9 cellular contexts compared by ENCODE assay signal in genomic region chr3:132352556-132353143, GRCh38. TPM values are rescaled to one million over a fixed set of nuclear protein-coding genes. Genes with fewer than 3 reads are reported as not detected.
DNase-seq lines count a peak whose midpoint lies in the region; ATAC-seq and TF ChIP-seq lines count a peak whose summit lies in the region.
"Had no signal": no experiment of that assay in that cellular context is flagged by ENCODE, and none has a peak within 500 bp of the region (broad histone marks: within the 10 kb centered on the region; RNA-seq: fewer than 3 reads in every experiment).

No MANE protein-coding gene starts in this region.

- H3K4me3 ChIP-seq in RWPE2 (ENCODE audit: severe bottlenecking) (no peak overlapping the region), parathyroid adenoma (ENCODE audit: low read depth, low read length) (no peak overlapping the region), upper lobe of right lung (no peak overlapping the region)

- peak; percentile 78 for ATAC-seq in GM21619 (IDR thresholded peaks at IDR 0.05; ENCODE audit: unreplicated experiment)
- ATAC-seq in RWPE2 (ENCODE audit: low read depth) = peak; percentile 74
- peak; percentile 72 for ATAC-seq in foreskin keratinocyte
- ATAC-seq in upper lobe of right lung = peak; percentile 96

- H3K36me3 ChIP-seq in RWPE2 (ENCODE audit: low read depth) (no peaks in the 10 kb centered on the region), parathyroid adenoma (ENCODE audit: control insufficient read depth, insufficient read depth, low read length) (no peaks in the 10 kb centered on the region), upper lobe of right lung (no peaks in the 10 kb centered on the region)

- H3K4me1 ChIP-seq in RWPE2 (ENCODE audit: insufficient read depth, poor library complexity, severe bottlenecking) (no peaks in the 10 kb centered on the region), foreskin keratinocyte (peaks cover 7% of the 10 kb centered on the region), parathyroid adenoma (no peaks in the 10 kb centered on the region), upper lobe of right lung (no peaks in the 10 kb centered on the region)

- H3K9me3 ChIP-seq in RWPE2 (ENCODE audit: severe bottlenecking) (no peaks in the 10 kb centered on the region), parathyroid adenoma (ENCODE audit: control insufficient read depth, low read length) (no peaks in the 10 kb centered on the region), upper lobe of right lung (no peaks in the 10 kb centered on the region)

- DNase-seq in Caki2 (ENCODE audit: low read depth) = peak; percentile 47
- peak; percentile 73 for DNase-seq in M059J (ENCODE audit: low read depth)
- no peak for DNase-seq in RWPE2 (ENCODE audit: low spot score)
- DNase-seq in activated T-helper 1 cell treated with anti-CD3 and anti-CD28 coated beads, Interleukin-2, amount 50 U/mL, for 16 hours (ENCODE audit: low read depth in 1 of 2, low spot score in 1 of 2) = peak; percentile 23 to 37
- peak in 1 of 2 donors; percentile 61 for DNase-seq in foreskin keratinocyte
- DNase-seq in upper lobe of right lung = no peak

- peak overlapping the region; percentile 5 for H2AFZ ChIP-seq in parathyroid adenoma

- H3K79me2 ChIP-seq in parathyroid adenoma = no peaks in the 10 kb centered on the region

- no peak overlapping the region for H3K9ac ChIP-seq in parathyroid adenoma

- intact Hi-C loops in upper lobe of right lung (cut with DNase I) = no loop called here

- no peak overlapping the region for H3K4me2 ChIP-seq in parathyroid adenoma (ENCODE audit: low read length)

- H3K27me3 ChIP-seq in RWPE2 (ENCODE audit: insufficient read depth, poor library complexity, severe bottlenecking) = no peaks in the 10 kb centered on the region
- H3K27me3 ChIP-seq in foreskin keratinocyte = no peaks in the 10 kb centered on the region
- H3K27me3 ChIP-seq in parathyroid adenoma (ENCODE audit: control insufficient read depth, insufficient read depth, low read length) = no peaks in the 10 kb centered on the region
- H3K27me3 ChIP-seq in upper lobe of right lung = no peaks in the 10 kb centered on the region

- TF ChIP-seq CTCF in RWPE2 (IDR thresholded peaks at IDR 0.05; ENCODE audit: poor library complexity, severe bottlenecking) = peak; percentile 94
- peak; percentile 92 for TF ChIP-seq CTCF in foreskin keratinocyte (conservative IDR thresholded peaks at IDR 0.05)
- TF ChIP-seq CTCF in parathyroid adenoma (IDR thresholded peaks at IDR 0.05) = peak; percentile 92
- TF ChIP-seq CTCF in upper lobe of right lung (IDR thresholded peaks at IDR 0.05) = peak; percentile 92

- in situ Hi-C loops in Caki2 (cut with HindIII; ENCODE audit: low pct_unique_long_range_greater_than_20kb, low sequenced_read_pairs) = no loop called here

- H3K27ac ChIP-seq in RWPE2 (ENCODE audit: poor library complexity, severe bottlenecking) (no peak overlapping the region), foreskin keratinocyte (no peak overlapping the region), parathyroid adenoma (no peak overlapping the region), upper lobe of right lung (no peak overlapping the region)

RNA-seq across cellular contexts. Expression of gene ACP3, which starts 35.4 kb away (rescaled TPM):
- total RNA-seq in Caki2 (2014; rRNA removed; shearing (Covaris generic); ENCODE audit: low replicate concordance) = not detected in 2 replicates
- total RNA-seq in M059J (2014; rRNA removed; shearing (Covaris generic)) = 0.52 and 1.9 TPM in 2 replicates
- total RNA-seq in foreskin keratinocyte (0.21 and 0.78 TPM in 2 replicates), upper lobe of right lung (11.5 TPM)
- 0.12 and 0.21 TPM in 2 replicates for polyA plus RNA-seq in foreskin keratinocyte
- total RNA-seq: activated CD8-positive, alpha-beta memory T cell treated with anti-CD3 and anti-CD28 coated beads for 36 hours had no signal

Comparison
In these comparisons a context has a peak if more than half of its experiments do, and no peak if none do; other contexts are left out.
1. DNase-seq: peak in Caki2 (single experiment), M059J (single experiment) and activated T-helper 1 cell treated with anti-CD3 and anti-CD28 coated beads, Interleukin-2, amount 50 U/mL, for 16 hours (2 of 2); none in RWPE2 (single experiment) and upper lobe of right lung (single experiment).
2. Peak in every context shown above with its lines, with median percentiles within 50 percentile points of each other: ATAC-seq and CTCF ChIP-seq.